In genomic region chrX:9148626-9149385, GRCh38 we compare ENCODE assay signal across 11 cellular contexts.
DNase-seq lines count a peak whose midpoint lies in the region; ATAC-seq, FAIRE-seq and TF ChIP-seq lines count a peak whose summit lies in the region.
"Had no signal": no experiment of that assay in that cellular context is flagged by ENCODE, and none has a peak within 500 bp of the region (broad histone marks: within the 10 kb centered on the region; RNA-seq: fewer than 3 reads in every experiment).

No MANE protein-coding gene starts in this region.

- no peaks in the 10 kb centered on the region for H3K79me2 ChIP-seq in HepG2 (ENCODE audit: insufficient read depth, low read length)

- TF ChIP-seq EP300 in HepG2 (IDR thresholded peaks at IDR 0.05; ENCODE audit: low read depth in 2 of 2, low read length in 2 of 2) (no peak), HepG2 (CRISPR knock-in tag; IDR thresholded peaks at IDR 0.05; ENCODE audit: borderline replicate concordance) (no peak)

- H3K4me1 ChIP-seq in iPS-18a (ENCODE audit: control insufficient read depth, low read depth, low read length) (peaks cover 57% of the 10 kb centered on the region), subcutaneous abdominal adipose tissue (ENCODE audit: control insufficient read depth in 5 of 5, insufficient read depth in 5 of 5, low read length in 5 of 5) (peaks cover 0 to 14% (median 3%) of the 10 kb centered on the region in 5 donors), HepG2 (ENCODE audit: insufficient read depth, low read length) (no peaks in the 10 kb centered on the region)
- H3K4me1 ChIP-seq: upper lobe of right lung had no signal

- H3K9me3 ChIP-seq in iPS-18a (ENCODE audit: control insufficient read depth, low read depth, low read length) (peaks cover 15% of the 10 kb centered on the region), subcutaneous abdominal adipose tissue (ENCODE audit: control insufficient read depth in 5 of 5, low read length in 5 of 5) (peaks cover 0 to 7% (median 3%) of the 10 kb centered on the region in 5 donors), HepG2 (ENCODE audit: low read length) (peaks cover 11% of the 10 kb centered on the region)
- H3K9me3 ChIP-seq: upper lobe of right lung had no signal

- H3K4me2 ChIP-seq in HepG2 (ENCODE audit: low read depth, low read length), result no peak overlapping the region

- WGBS in HepG2 (ENCODE audit: low lambda C conversion rate), result 13% methylated on average over 9 of the region's 9 CpGs

- no peak for ATAC-seq in HepG2
- ATAC-seq: upper lobe of right lung had no signal

- H3K4me3 ChIP-seq in brain microvascular endothelial cell (ENCODE audit: low read depth, low read length), result no peak overlapping the region
- H3K4me3 ChIP-seq in iPS-18a (ENCODE audit: low read length), result peak overlapping the region; percentile 37
- H3K4me3 ChIP-seq in subcutaneous abdominal adipose tissue (ENCODE audit: low read depth in 1 of 5, low read length in 5 of 5), result no peak overlapping the region
- H3K4me3 ChIP-seq in HepG2 (replicated peaks in 1 of 3; ENCODE audit: insufficient read depth in 1 of 3, low read depth in 2 of 3, low read length in 3 of 3), result no peak overlapping the region
- H3K4me3 ChIP-seq: upper lobe of right lung had no signal

- TF ChIP-seq POLR2A in HepG2 (IDR thresholded peaks at IDR 0.05; ENCODE audit: insufficient read depth in 1 of 2, low read depth in 2 of 2, low read length in 2 of 2), result no peak

- no peak overlapping the region for H2AFZ ChIP-seq in HepG2 (ENCODE audit: low read length)

- H3K27me3 ChIP-seq in brain microvascular endothelial cell (replicated peaks), result no peaks in the 10 kb centered on the region
- no peaks in the 10 kb centered on the region for H3K27me3 ChIP-seq in iPS-18a (ENCODE audit: control insufficient read depth, insufficient read depth, low read length)
- peaks cover 0 to 3% (median 0%) of the 10 kb centered on the region in 5 donors for H3K27me3 ChIP-seq in subcutaneous abdominal adipose tissue (ENCODE audit: control insufficient read depth in 5 of 5, insufficient read depth in 4 of 5, low read length in 5 of 5)
- H3K27me3 ChIP-seq in HepG2 (ENCODE audit: control insufficient read depth in 1 of 2, insufficient read depth in 2 of 2, low read length in 2 of 2), result no peaks in the 10 kb centered on the region
- H3K27me3 ChIP-seq: upper lobe of right lung had no signal

- H4K20me1 ChIP-seq in HepG2 (ENCODE audit: insufficient read depth, low read length), result no peaks in the 10 kb centered on the region

- H3K36me3 ChIP-seq in brain microvascular endothelial cell (replicated peaks) (no peaks in the 10 kb centered on the region), iPS-18a (ENCODE audit: control insufficient read depth, low read depth, low read length) (no peaks in the 10 kb centered on the region), subcutaneous abdominal adipose tissue (ENCODE audit: control insufficient read depth in 5 of 5, insufficient read depth in 5 of 5, low read length in 5 of 5) (no peaks in the 10 kb centered on the region), HepG2 (replicated peaks in 1 of 2; ENCODE audit: control insufficient read depth in 1 of 2, insufficient read depth in 2 of 2, low read length in 2 of 2) (no peaks in the 10 kb centered on the region)
- H3K36me3 ChIP-seq: upper lobe of right lung had no signal

- no TSS peak for BruUV-seq in HepG2 (replicated peaks; lab: Mats Ljungman, UMichigan)

- in situ Hi-C loops in brain microvascular endothelial cell (cut with HindIII; ENCODE audit: low pct_ligation_motif_present, low sequenced_read_pairs) (no loop called here), HepG2 (cut with HindIII; ENCODE audit: extremely low pct_ligation_motif_present, low pct_unique_long_range_greater_than_20kb) (no loop called here)

- FAIRE-seq in HepG2 (lab: Jason Lieb, UNC), result no peak

- TF ChIP-seq CTCF in brain microvascular endothelial cell (IDR thresholded peaks at IDR 0.05; ENCODE audit: low read depth, low read length, missing control alignments), result no peak
- TF ChIP-seq CTCF in HepG2 (CRISPR knock-in tag; IDR thresholded peaks at IDR 0.05), result no peak

- no peak for TF ChIP-seq RAD21 in HepG2 (CRISPR knock-in tag; IDR thresholded peaks at IDR 0.05)

- H3K27ac ChIP-seq in brain microvascular endothelial cell (peak overlapping the region; percentile 48), iPS-18a (ENCODE audit: low read length) (peak overlapping the region; percentile 90), subcutaneous abdominal adipose tissue (ENCODE audit: low read depth, low read length) (peak overlapping the region; percentile 16), HepG2 (ENCODE audit: extremely low read length, insufficient read depth, low read length) (no peak overlapping the region)
- H3K27ac ChIP-seq: upper lobe of right lung had no signal

- H3K9ac ChIP-seq in iPS-18a (ENCODE audit: low read length), result peak overlapping the region; percentile 56
- no peak overlapping the region for H3K9ac ChIP-seq in subcutaneous abdominal adipose tissue (ENCODE audit: low read length in 5 of 5)
- H3K9ac ChIP-seq in HepG2 (ENCODE audit: insufficient read depth, low read depth, low read length), result no peak overlapping the region

- intact Hi-C loops in HepG2 (cut with micrococcal nuclease; ENCODE audit: unreplicated experiment), result no loop called here

- DNase-seq in HCEC 1CT, result peak; percentile 34
- peak; percentile 64 for DNase-seq in brain microvascular endothelial cell
- DNase-seq in epidermal melanocyte (ENCODE audit: insufficient read length, low spot score), result no peak
- DNase-seq in HepG2 (ENCODE audit: low spot score), result no peak
- DNase-seq in activated CD4-positive, alpha-beta T cell treated with anti-CD3 and anti-CD28 coated beads for 1 hour, result no peak
- DNase-seq in NCI-H1694 (lab: John Stamatoyannopoulos, UW), result no peak
- DNase-seq: NCI-H510A, posterior cingulate gyrus, upper lobe of right lung had no signal

- CTCF ChIA-PET in HepG2 (lab: Yijun Ruan, JAX; ENCODE audit: low intra/inter-chr PET ratio, low total read pairs), result no interaction called here

- POLR2A ChIA-PET in HepG2 (lab: Yijun Ruan, JAX), result no interaction called here

TF ChIP-seq in HepG2, 621 proteins besides CTCF, POLR2A, EP300 and RAD21 (continues in another document):
- TF ChIP-seq EHMT2 (IDR thresholded peaks at IDR 0.05; ENCODE audit: borderline replicate concordance, low read depth, low read length) (no peak), CHD2 (IDR thresholded peaks at IDR 0.05; ENCODE audit: low read depth, low read length) (no peak), ATF7-NPFF (CRISPR knock-in tag; IDR thresholded peaks at IDR 0.05; ENCODE audit: low read depth) (no peak), ZNF652 (CRISPR knock-in tag; IDR thresholded peaks at IDR 0.05; ENCODE audit: borderline replicate concordance, low read depth) (no peak)
- TF ChIP-seq, protein P1, sequence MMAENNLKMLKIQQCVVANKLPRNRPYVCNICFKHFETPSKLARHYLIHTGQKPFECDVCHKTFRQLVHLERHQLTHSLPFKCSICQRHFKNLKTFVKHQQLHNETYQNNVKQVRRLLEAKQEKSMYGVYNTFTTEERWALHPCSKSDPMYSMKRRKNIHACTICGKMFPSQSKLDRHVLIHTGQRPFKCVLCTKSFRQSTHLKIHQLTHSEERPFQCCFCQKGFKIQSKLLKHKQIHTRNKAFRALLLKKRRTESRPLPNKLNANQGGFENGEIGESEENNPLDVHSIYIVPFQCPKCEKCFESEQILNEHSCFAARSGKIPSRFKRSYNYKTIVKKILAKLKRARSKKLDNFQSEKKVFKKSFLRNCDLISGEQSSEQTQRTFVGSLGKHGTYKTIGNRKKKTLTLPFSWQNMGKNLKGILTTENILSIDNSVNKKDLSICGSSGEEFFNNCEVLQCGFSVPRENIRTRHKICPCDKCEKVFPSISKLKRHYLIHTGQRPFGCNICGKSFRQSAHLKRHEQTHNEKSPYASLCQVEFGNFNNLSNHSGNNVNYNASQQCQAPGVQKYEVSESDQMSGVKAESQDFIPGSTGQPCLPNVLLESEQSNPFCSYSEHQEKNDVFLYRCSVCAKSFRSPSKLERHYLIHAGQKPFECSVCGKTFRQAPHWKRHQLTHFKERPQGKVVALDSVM (CRISPR knock-in tag; IDR thresholded peaks at IDR 0.05), result no peak
- TF ChIP-seq, protein P2, sequence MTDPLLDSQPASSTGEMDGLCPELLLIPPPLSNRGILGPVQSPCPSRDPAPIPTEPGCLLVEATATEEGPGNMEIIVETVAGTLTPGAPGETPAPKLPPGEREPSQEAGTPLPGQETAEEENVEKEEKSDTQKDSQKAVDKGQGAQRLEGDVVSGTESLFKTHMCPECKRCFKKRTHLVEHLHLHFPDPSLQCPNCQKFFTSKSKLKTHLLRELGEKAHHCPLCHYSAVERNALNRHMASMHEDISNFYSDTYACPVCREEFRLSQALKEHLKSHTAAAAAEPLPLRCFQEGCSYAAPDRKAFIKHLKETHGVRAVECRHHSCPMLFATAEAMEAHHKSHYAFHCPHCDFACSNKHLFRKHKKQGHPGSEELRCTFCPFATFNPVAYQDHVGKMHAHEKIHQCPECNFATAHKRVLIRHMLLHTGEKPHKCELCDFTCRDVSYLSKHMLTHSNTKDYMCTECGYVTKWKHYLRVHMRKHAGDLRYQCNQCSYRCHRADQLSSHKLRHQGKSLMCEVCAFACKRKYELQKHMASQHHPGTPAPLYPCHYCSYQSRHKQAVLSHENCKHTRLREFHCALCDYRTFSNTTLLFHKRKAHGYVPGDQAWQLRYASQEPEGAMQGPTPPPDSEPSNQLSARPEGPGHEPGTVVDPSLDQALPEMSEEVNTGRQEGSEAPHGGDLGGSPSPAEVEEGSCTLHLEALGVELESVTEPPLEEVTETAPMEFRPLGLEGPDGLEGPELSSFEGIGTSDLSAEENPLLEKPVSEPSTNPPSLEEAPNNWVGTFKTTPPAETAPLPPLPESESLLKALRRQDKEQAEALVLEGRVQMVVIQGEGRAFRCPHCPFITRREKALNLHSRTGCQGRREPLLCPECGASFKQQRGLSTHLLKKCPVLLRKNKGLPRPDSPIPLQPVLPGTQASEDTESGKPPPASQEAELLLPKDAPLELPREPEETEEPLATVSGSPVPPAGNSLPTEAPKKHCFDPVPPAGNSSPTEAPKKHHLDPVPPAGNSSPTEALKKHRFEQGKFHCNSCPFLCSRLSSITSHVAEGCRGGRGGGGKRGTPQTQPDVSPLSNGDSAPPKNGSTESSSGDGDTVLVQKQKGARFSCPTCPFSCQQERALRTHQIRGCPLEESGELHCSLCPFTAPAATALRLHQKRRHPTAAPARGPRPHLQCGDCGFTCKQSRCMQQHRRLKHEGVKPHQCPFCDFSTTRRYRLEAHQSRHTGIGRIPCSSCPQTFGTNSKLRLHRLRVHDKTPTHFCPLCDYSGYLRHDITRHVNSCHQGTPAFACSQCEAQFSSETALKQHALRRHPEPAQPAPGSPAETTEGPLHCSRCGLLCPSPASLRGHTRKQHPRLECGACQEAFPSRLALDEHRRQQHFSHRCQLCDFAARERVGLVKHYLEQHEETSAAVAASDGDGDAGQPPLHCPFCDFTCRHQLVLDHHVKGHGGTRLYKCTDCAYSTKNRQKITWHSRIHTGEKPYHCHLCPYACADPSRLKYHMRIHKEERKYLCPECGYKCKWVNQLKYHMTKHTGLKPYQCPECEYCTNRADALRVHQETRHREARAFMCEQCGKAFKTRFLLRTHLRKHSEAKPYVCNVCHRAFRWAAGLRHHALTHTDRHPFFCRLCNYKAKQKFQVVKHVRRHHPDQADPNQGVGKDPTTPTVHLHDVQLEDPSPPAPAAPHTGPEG (CRISPR knock-in tag; IDR thresholded peaks at IDR 0.05), result no peak

Comparison
In these comparisons a context has a peak if more than half of its experiments do, and no peak if none do; other contexts are left out.
1. DNase-seq: peak in HCEC 1CT (single experiment) and brain microvascular endothelial cell (single experiment); none in epidermal melanocyte (single experiment), HepG2 (single experiment), activated CD4-positive, alpha-beta T cell treated with anti-CD3 and anti-CD28 coated beads for 1 hour (single experiment) and NCI-H1694 (single experiment).